Comparison of ENCODE assay signal across 29 cellular contexts in the genomic region with DNA sequence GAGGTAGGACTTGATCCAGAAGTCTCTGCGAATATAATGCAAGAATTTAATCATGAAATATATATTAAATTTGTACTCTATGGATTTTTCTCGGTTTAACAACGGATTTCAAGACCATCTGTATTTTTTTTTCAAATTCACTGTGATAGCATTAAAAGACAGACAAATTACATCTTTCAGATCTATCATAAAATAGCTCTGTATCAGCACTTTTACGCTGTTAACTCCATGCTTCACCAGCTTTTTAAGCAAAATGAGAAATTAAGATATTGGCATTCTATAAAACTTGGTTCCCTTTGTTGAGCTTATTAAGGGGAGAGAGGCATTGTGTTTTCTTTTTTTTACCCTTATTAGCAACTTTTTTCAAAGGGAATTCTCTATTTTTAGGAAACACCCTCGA.
"Had no signal": no experiment of that assay in that cellular context is flagged by ENCODE, and none has a peak within 500 bp of the region (broad histone marks: within the 10 kb centered on the region; RNA-seq: fewer than 3 reads in every experiment).

No MANE protein-coding gene starts in this region.

- H3K36me3 Mint-ChIP-seq: stimulated activated effector memory CD8-positive, alpha-beta T cell treated with anti-CD3 and anti-CD28 coated beads, Interleukin-12 subunit alpha, Interleukin-12 subunit beta, amount 100 ng/mL, for 72 hours; stimulated activated memory B cell treated with anti-CD40 and anti-IgM and Interleukin-4, amounts not matched to agents 10 μg/mL and 1 μg/mL and 100 μg/mL, for 72 hours; stimulated activated naive B cell treated with anti-CD40 and anti-IgM and Interleukin-4, amounts not matched to agents 10 μg/mL and 1 μg/mL and 100 μg/mL, for 72 hours; type B pancreatic cell had no signal

- H3K27ac Mint-ChIP-seq: stimulated activated effector memory CD8-positive, alpha-beta T cell treated with anti-CD3 and anti-CD28 coated beads, Interleukin-12 subunit alpha, Interleukin-12 subunit beta, amount 100 ng/mL, for 72 hours; stimulated activated memory B cell treated with anti-CD40 and anti-IgM and Interleukin-4, amounts not matched to agents 10 μg/mL and 1 μg/mL and 100 μg/mL, for 72 hours; stimulated activated naive B cell treated with anti-CD40 and anti-IgM and Interleukin-4, amounts not matched to agents 10 μg/mL and 1 μg/mL and 100 μg/mL, for 72 hours; stimulated activated naive CD8-positive, alpha-beta T cell treated with anti-CD3 and anti-CD28 coated beads, Interleukin-15, amount 100 ng/mL, for 72 hours; stimulated activated naive CD8-positive, alpha-beta T cell treated with anti-CD3 and anti-CD28 coated beads, Interleukin-15, Interleukin-2, amounts not matched to agents 100 ng/mL and 50 ng/mL, for 24 hours; type B pancreatic cell had no signal

- H3K4me3 Mint-ChIP-seq: stimulated activated effector memory CD8-positive, alpha-beta T cell treated with anti-CD3 and anti-CD28 coated beads, Interleukin-12 subunit alpha, Interleukin-12 subunit beta, amount 100 ng/mL, for 72 hours; stimulated activated memory B cell treated with anti-CD40 and anti-IgM and Interleukin-4, amounts not matched to agents 10 μg/mL and 1 μg/mL and 100 μg/mL, for 72 hours; stimulated activated naive B cell treated with anti-CD40 and anti-IgM and Interleukin-4, amounts not matched to agents 10 μg/mL and 1 μg/mL and 100 μg/mL, for 72 hours; stimulated activated naive CD8-positive, alpha-beta T cell treated with anti-CD3 and anti-CD28 coated beads, Interleukin-15, amount 100 ng/mL, for 72 hours; stimulated activated naive CD8-positive, alpha-beta T cell treated with anti-CD3 and anti-CD28 coated beads, Interleukin-15, Interleukin-2, amounts not matched to agents 100 ng/mL and 50 ng/mL, for 24 hours; type B pancreatic cell had no signal

- FAIRE-seq: urothelium cell line had no signal

- H3K4me1 ChIP-seq: stomach, suprapubic skin, testis, thyroid gland, tibial nerve, transverse colon, upper lobe of left lung, upper lobe of right lung, uterus, vagina had no signal

- H3K27ac ChIP-seq: stomach, suprapubic skin, testis, thoracic aorta, thyroid gland, tibial artery, tibial nerve, transverse colon, upper lobe of left lung, upper lobe of right lung, uterus, vagina had no signal

- H3K36me3 ChIP-seq: stomach, suprapubic skin, thoracic aorta, thyroid gland, tibial artery, tibial nerve, transverse colon, upper lobe of left lung, upper lobe of right lung, uterus, vagina had no signal

- H3K4me1 Mint-ChIP-seq: stimulated activated effector memory CD8-positive, alpha-beta T cell treated with anti-CD3 and anti-CD28 coated beads, Interleukin-12 subunit alpha, Interleukin-12 subunit beta, amount 100 ng/mL, for 72 hours; stimulated activated memory B cell treated with anti-CD40 and anti-IgM and Interleukin-4, amounts not matched to agents 10 μg/mL and 1 μg/mL and 100 μg/mL, for 72 hours; stimulated activated naive B cell treated with anti-CD40 and anti-IgM and Interleukin-4, amounts not matched to agents 10 μg/mL and 1 μg/mL and 100 μg/mL, for 72 hours; stimulated activated naive CD8-positive, alpha-beta T cell treated with anti-CD3 and anti-CD28 coated beads, Interleukin-15, amount 100 ng/mL, for 72 hours had no signal

- DNase-seq: stimulated activated CD4-positive, alpha-beta T cell treated with anti-CD3 and anti-CD28 coated beads, Interleukin-2, amount 100 ng/mL, for 48 hours; stimulated activated CD4-positive, alpha-beta T cell treated with anti-CD3 and anti-CD28 coated beads, Interleukin-4, amount 100 ng/mL, for 1 hour; stimulated activated CD4-positive, alpha-beta T cell treated with anti-CD3 and anti-CD28 coated beads, Interleukin-4, amount 100 ng/mL, for 24 hours; stimulated activated CD4-positive, alpha-beta T cell treated with anti-CD3 and anti-CD28 coated beads, Interleukin-4, amount 100 ng/mL, for 4 hours; stimulated activated CD8-positive, alpha-beta memory T cell treated with anti-CD3 and anti-CD28 coated beads, Interleukin-4, amount 100 ng/mL, for 48 hours; stimulated activated naive B cell treated with anti-CD40 and anti-IgM and Interleukin-4, amounts not matched to agents 10 μg/mL and 1 μg/mL and 100 μg/mL, for 72 hours; stimulated activated naive CD4-positive, alpha-beta T cell; stimulated activated naive CD4-positive, alpha-beta T cell treated with Interleukin-2 at 50 U/mL for 16 hours; stimulated activated naive CD8-positive, alpha-beta T cell treated with anti-CD3 and anti-CD28 coated beads, Interleukin-15, amount 100 ng/mL, for 72 hours; stimulated activated naive CD8-positive, alpha-beta T cell treated with anti-CD3 and anti-CD28 coated beads, Interleukin-15, Interleukin-2, amounts not matched to agents 100 U/mL and 50 U/mL, for 24 hours; stomach; substantia nigra; testis; thyroid gland; tibial artery; transverse colon; trophoblast cell; upper lobe of left lung; upper lobe of right lung; uterus had no signal

- H3K9me3 ChIP-seq: suprapubic skin, testis, thoracic aorta, thyroid gland, tibial artery, tibial nerve, transverse colon, upper lobe of left lung, upper lobe of right lung, uterus, vagina had no signal

- ATAC-seq: stimulated activated effector memory CD8-positive, alpha-beta T cell treated with anti-CD3 and anti-CD28 coated beads, Interleukin-12 subunit alpha, Interleukin-12 subunit beta, amount 100 ng/mL, for 72 hours; stimulated activated memory B cell treated with anti-CD40 and anti-IgM and Interleukin-4, amounts not matched to agents 10 μg/mL and 1 μg/mL and 100 μg/mL, for 72 hours; stimulated activated naive B cell treated with anti-CD40 and anti-IgM and Interleukin-4, amounts not matched to agents 10 μg/mL and 1 μg/mL and 100 μg/mL, for 72 hours; stimulated activated naive CD8-positive, alpha-beta T cell treated with anti-CD3 and anti-CD28 coated beads, Interleukin-15, amount 100 ng/mL, for 72 hours; stimulated activated naive CD8-positive, alpha-beta T cell treated with anti-CD3 and anti-CD28 coated beads, Interleukin-15, Interleukin-2, amounts not matched to agents 100 U/mL and 50 U/mL, for 24 hours; upper lobe of right lung had no signal

- H3K27me3 Mint-ChIP-seq: stimulated activated memory B cell treated with anti-CD40 and anti-IgM and Interleukin-4, amounts not matched to agents 10 μg/mL and 1 μg/mL and 100 μg/mL, for 72 hours; stimulated activated naive B cell treated with anti-CD40 and anti-IgM and Interleukin-4, amounts not matched to agents 10 μg/mL and 1 μg/mL and 100 μg/mL, for 72 hours; stimulated activated naive CD8-positive, alpha-beta T cell treated with anti-CD3 and anti-CD28 coated beads, Interleukin-15, amount 100 ng/mL, for 72 hours; stimulated activated naive CD8-positive, alpha-beta T cell treated with anti-CD3 and anti-CD28 coated beads, Interleukin-15, Interleukin-2, amounts not matched to agents 100 ng/mL and 50 ng/mL, for 24 hours; type B pancreatic cell had no signal

- H3K4me3 ChIP-seq: stomach, suprapubic skin, testis, thoracic aorta, thyroid gland, tibial artery, tibial nerve, transverse colon, upper lobe of left lung, upper lobe of right lung, uterus, vagina had no signal

- H3K27me3 ChIP-seq: stomach, suprapubic skin, testis, thyroid gland, tibial artery, tibial nerve, transverse colon, upper lobe of left lung, upper lobe of right lung, uterus, vagina had no signal
